ENCODE assay signal across 13 cellular contexts in the genomic region with DNA sequence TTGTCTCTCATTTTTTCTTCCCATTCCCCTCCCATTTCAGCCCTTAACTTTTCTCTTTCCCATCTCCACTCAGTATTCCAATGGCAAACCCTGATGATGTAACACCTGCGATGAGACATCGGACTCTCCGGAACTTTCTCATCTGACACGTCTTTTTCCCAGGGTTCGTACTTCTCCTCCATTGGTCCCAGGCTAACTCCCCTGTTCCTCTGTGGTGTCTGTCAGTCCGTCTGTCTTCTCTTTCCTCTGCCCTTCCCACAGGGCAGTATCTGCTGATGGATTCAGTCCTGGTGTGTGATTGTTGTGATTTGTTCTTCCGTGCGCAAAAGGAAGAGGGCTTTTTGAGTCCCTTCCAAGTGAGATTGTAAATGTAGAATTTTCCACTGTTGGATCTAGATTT. TPM values are rescaled to one million over a fixed set of nuclear protein-coding genes. Genes with fewer than 3 reads are reported as not detected.
DNase-seq lines count a peak whose midpoint lies in the region; ATAC-seq and TF ChIP-seq lines count a peak whose summit lies in the region.
"Had no signal": no experiment of that assay in that cellular context is flagged by ENCODE, and none has a peak within 500 bp of the region (broad histone marks: within the 10 kb centered on the region; RNA-seq: fewer than 3 reads in every experiment).

No MANE protein-coding gene starts in this region.

- no peaks in the 10 kb centered on the region for H3K36me3 Mint-ChIP-seq in CD8-positive, alpha-beta memory T cell
- no peaks in the 10 kb centered on the region for H3K36me3 Mint-ChIP-seq in activated T-helper 17 cell treated with anti-CD3 and anti-CD28 coated beads, Interleukin-2, amount 50 U/mL, for 72 hours (ENCODE audit: low read depth)
- H3K36me3 Mint-ChIP-seq in memory B cell: no peaks in the 10 kb centered on the region

- H3K27ac ChIP-seq in BLaER1 (peak overlapping the region; percentile 43), left ventricle myocardium inferior (replicated peaks) (no peak overlapping the region)
- peak overlapping the region; percentile 3 for H3K27ac ChIP-seq in CD8-positive, alpha-beta memory T cell (ENCODE audit: low read depth, low read length)
- H3K27ac ChIP-seq: ovary had no signal

- no peak for TF ChIP-seq CTCF in left ventricle myocardium inferior (IDR thresholded peaks at IDR 0.05; ENCODE audit: borderline replicate concordance)

- no peaks in the 10 kb centered on the region for H3K9me3 Mint-ChIP-seq in CD8-positive, alpha-beta memory T cell
- H3K9me3 Mint-ChIP-seq in activated T-helper 17 cell treated with anti-CD3 and anti-CD28 coated beads, Interleukin-2, amount 50 U/mL, for 72 hours: peaks cover 3% of the 10 kb centered on the region
- no peaks in the 10 kb centered on the region for H3K9me3 Mint-ChIP-seq in memory B cell

- H4K20me1 ChIP-seq in BLaER1: no peaks in the 10 kb centered on the region

- H3K4me2 ChIP-seq in BLaER1: no peak overlapping the region

- intact Hi-C loops in Right ventricle myocardium inferior (cut with DNase I): loop anchor here (2.0 to 5.0 kb wide), 2 partner anchors 179 to 404 kb away; no protein-coding TSS in a partner anchor
- intact Hi-C loops in left ventricle myocardium inferior (cut with micrococcal nuclease): no loop called here

- H3K4me1 ChIP-seq in BLaER1 (peaks cover 49% of the 10 kb centered on the region), left ventricle myocardium inferior (peaks cover 19% of the 10 kb centered on the region)
- peaks cover 56% of the 10 kb centered on the region for H3K4me1 ChIP-seq in CD8-positive, alpha-beta memory T cell (ENCODE audit: insufficient read depth, low read length)

- POLR2A ChIA-PET in CD8-positive, alpha-beta memory T cell (lab: Charles Lee): interaction anchor here (1.0 to 1.4 kb wide), 4 partner anchors 10 to 179 kb away, joined by 3 to 6 read pairs (median 4); no protein-coding TSS in a partner anchor

- H3K27ac Mint-ChIP-seq in CD8-positive, alpha-beta memory T cell: peak overlapping the region; percentile 81 to 97 (median 87)
- peak overlapping the region; percentile 90 for H3K27ac Mint-ChIP-seq in activated T-helper 17 cell treated with anti-CD3 and anti-CD28 coated beads, Interleukin-2, amount 50 U/mL, for 72 hours
- peak overlapping the region; percentile 98 for H3K27ac Mint-ChIP-seq in memory B cell

- H3K4me1 Mint-ChIP-seq in CD8-positive, alpha-beta memory T cell: peaks cover 56 to 60% (median 56%) of the 10 kb centered on the region in 3 donors
- peaks cover 42% of the 10 kb centered on the region for H3K4me1 Mint-ChIP-seq in activated T-helper 17 cell treated with anti-CD3 and anti-CD28 coated beads, Interleukin-2, amount 50 U/mL, for 72 hours
- H3K4me1 Mint-ChIP-seq in memory B cell: peaks cover 46% of the 10 kb centered on the region

- H3K36me3 ChIP-seq in BLaER1 (peaks cover 53% of the 10 kb centered on the region), left ventricle myocardium inferior (peaks cover 4% of the 10 kb centered on the region)
- H3K36me3 ChIP-seq in CD8-positive, alpha-beta memory T cell (ENCODE audit: insufficient read depth, low read length): no peaks in the 10 kb centered on the region
- H3K36me3 ChIP-seq: adrenal gland, ovary had no signal

- no peaks in the 10 kb centered on the region for H3K9me3 ChIP-seq in BLaER1
- H3K9me3 ChIP-seq in CD8-positive, alpha-beta memory T cell (ENCODE audit: low read length): no peaks in the 10 kb centered on the region
- H3K9me3 ChIP-seq in left ventricle myocardium inferior (replicated peaks): no peaks in the 10 kb centered on the region
- H3K9me3 ChIP-seq: adrenal gland, ovary had no signal

- CTCF ChIA-PET in CD8-positive, alpha-beta memory T cell (lab: Charles Lee): interaction anchor here (0.8 to 3.9 kb wide), 21 partner anchors 42 to 297 kb away, joined by 3 to 57 read pairs (median 5); no protein-coding TSS in a partner anchor

- ATAC-seq in activated T-helper 17 cell treated with anti-CD3 and anti-CD28 coated beads, Interleukin-2, amount 50 U/mL, for 72 hours (replicated peaks): no peak
- no peak for ATAC-seq in memory B cell (ENCODE audit: low read depth)
- ATAC-seq in Right ventricle myocardium inferior: no peak
- no peak for ATAC-seq in GM18502 (IDR thresholded peaks at IDR 0.05; ENCODE audit: poor library complexity, unreplicated experiment)

- DNase-seq in CD8-positive, alpha-beta memory T cell: no peak
- DNase-seq in memory B cell (ENCODE audit: low spot score in 2 of 2) (no peak), Right ventricle myocardium inferior (ENCODE audit: missing footprints) (no peak), left ventricle myocardium inferior (no peak), glomerular visceral epithelial cell (ENCODE audit: extremely low spot score) (no peak)
- DNase-seq: DMS79, NCI-H1092, NCI-H2171 had no signal

- no peaks in the 10 kb centered on the region for H3K27me3 Mint-ChIP-seq in CD8-positive, alpha-beta memory T cell
- H3K27me3 Mint-ChIP-seq in activated T-helper 17 cell treated with anti-CD3 and anti-CD28 coated beads, Interleukin-2, amount 50 U/mL, for 72 hours: no peaks in the 10 kb centered on the region
- H3K27me3 Mint-ChIP-seq in memory B cell: peaks cover 1% of the 10 kb centered on the region

- H3K4me3 Mint-ChIP-seq in CD8-positive, alpha-beta memory T cell: peak overlapping the region in 2 of 7 donors; percentile 21 to 49
- peak overlapping the region; percentile 72 for H3K4me3 Mint-ChIP-seq in activated T-helper 17 cell treated with anti-CD3 and anti-CD28 coated beads, Interleukin-2, amount 50 U/mL, for 72 hours
- H3K4me3 Mint-ChIP-seq in memory B cell: no peak overlapping the region

- H3K9ac ChIP-seq in BLaER1: peak overlapping the region; percentile 35; the same call in 1 of the 2 replicates

- no peak overlapping the region for H3K4me3 ChIP-seq in BLaER1
- H3K4me3 ChIP-seq in CD8-positive, alpha-beta memory T cell (ENCODE audit: low read length): no peak overlapping the region
- no peak overlapping the region for H3K4me3 ChIP-seq in left ventricle myocardium inferior
- H3K4me3 ChIP-seq: adrenal gland, ovary had no signal

- H3K27me3 ChIP-seq in BLaER1 (no peaks in the 10 kb centered on the region), left ventricle myocardium inferior (ENCODE audit: low read depth) (no peaks in the 10 kb centered on the region)
- no peaks in the 10 kb centered on the region for H3K27me3 ChIP-seq in CD8-positive, alpha-beta memory T cell (ENCODE audit: insufficient read depth, low read length, poor library complexity, severe bottlenecking)
- H3K27me3 ChIP-seq: adrenal gland, ovary had no signal

RNA-seq across cellular contexts. Expression of a gene that starts 27.7 kb away (rescaled TPM):
- under 1 TPM; 0.04 to 0.07 TPM for total RNA-seq in CD8-positive, alpha-beta memory T cell
- not detected for polyA plus RNA-seq in CD8-positive, alpha-beta memory T cell
- not detected for total RNA-seq in activated T-helper 17 cell treated with anti-CD3 and anti-CD28 coated beads, Interleukin-2, amount 50 U/mL, for 72 hours
- total RNA-seq in Right ventricle myocardium inferior (2.0 TPM), left ventricle myocardium inferior (2.1 TPM)
